In the genomic region with DNA sequence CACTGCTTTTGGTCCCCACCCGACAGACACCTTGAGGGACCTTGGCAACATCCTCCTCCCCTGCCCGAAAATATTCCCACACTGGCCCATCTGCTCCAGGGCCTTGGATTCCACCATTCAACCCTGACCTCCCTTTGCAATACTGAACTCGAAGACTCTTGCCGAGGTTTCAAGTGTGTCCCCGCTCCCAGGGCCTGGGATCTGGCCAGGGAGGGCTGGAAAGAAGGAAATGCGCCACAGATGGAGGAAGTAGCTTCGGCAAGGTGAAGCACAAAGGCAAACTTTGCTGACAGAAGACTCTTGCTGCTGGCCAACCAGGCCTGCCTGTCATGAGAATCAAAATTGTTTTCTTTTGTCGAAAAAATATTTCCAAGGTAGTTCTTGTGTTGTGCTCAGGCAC, we compare ENCODE assay signal across 10 cellular contexts.
DNase-seq lines count a peak whose midpoint lies in the region; ATAC-seq and TF ChIP-seq lines count a peak whose summit lies in the region.
"Had no signal": no experiment of that assay in that cellular context is flagged by ENCODE, and none has a peak within 500 bp of the region (broad histone marks: within the 10 kb centered on the region; RNA-seq: fewer than 3 reads in every experiment).

No MANE protein-coding gene starts in this region.

- H3K9me3 Mint-ChIP-seq in stimulated activated naive B cell treated with anti-CD40 and anti-IgM and Interleukin-4, amounts not matched to agents 10 μg/mL and 1 μg/mL and 100 μg/mL, for 72 hours: no peaks in the 10 kb centered on the region
- H3K9me3 Mint-ChIP-seq: T-helper 2 cell treated with Interferon-gamma antibody and Interleukin-4, amounts not matched to agents 5 μg/mL and 100 μg/mL, for 36 hours had no signal

- H3K27me3 ChIP-seq in HUES48 (ENCODE audit: control insufficient read depth, insufficient read depth, low read length) (no peaks in the 10 kb centered on the region), colonic mucosa (no peaks in the 10 kb centered on the region), right lobe of liver (no peaks in the 10 kb centered on the region)

- no peaks in the 10 kb centered on the region for H3K27me3 Mint-ChIP-seq in stimulated activated naive B cell treated with anti-CD40 and anti-IgM and Interleukin-4, amounts not matched to agents 10 μg/mL and 1 μg/mL and 100 μg/mL, for 72 hours

- H3K4me1 Mint-ChIP-seq in stimulated activated naive B cell treated with anti-CD40 and anti-IgM and Interleukin-4, amounts not matched to agents 10 μg/mL and 1 μg/mL and 100 μg/mL, for 72 hours: peaks cover 4 to 6% of the 10 kb centered on the region in 2 donors

- H3K36me3 Mint-ChIP-seq in stimulated activated naive B cell treated with anti-CD40 and anti-IgM and Interleukin-4, amounts not matched to agents 10 μg/mL and 1 μg/mL and 100 μg/mL, for 72 hours: no peaks in the 10 kb centered on the region

- TF ChIP-seq CTCF in colonic mucosa (IDR thresholded peaks at IDR 0.05) (no peak), right lobe of liver (IDR thresholded peaks at IDR 0.05) (no peak), GM13977 (IDR thresholded peaks at IDR 0.05; ENCODE audit: extremely low read depth, insufficient read depth, missing control alignments) (no peak)

- no peak overlapping the region for H3K4me3 ChIP-seq in HUES48 (ENCODE audit: low read depth, low read length)
- no peak overlapping the region for H3K4me3 ChIP-seq in colonic mucosa
- no peak overlapping the region for H3K4me3 ChIP-seq in right lobe of liver

- ATAC-seq in right lobe of liver (peak; percentile 5 to 20 (median 15)), HG02981 (IDR thresholded peaks at IDR 0.05; ENCODE audit: unreplicated experiment) (no peak)
- no peak for ATAC-seq in stimulated activated naive B cell treated with anti-CD40 and anti-IgM and Interleukin-4, amounts not matched to agents 10 μg/mL and 1 μg/mL and 100 μg/mL, for 72 hours (replicated peaks)

- H3K9ac ChIP-seq in HUES48 (ENCODE audit: low read depth, low read length): no peak overlapping the region
- no peak overlapping the region for H3K9ac ChIP-seq in colonic mucosa (ENCODE audit: low read depth in 2 of 2, low read length in 2 of 2)

- no peak overlapping the region for H3K4me3 Mint-ChIP-seq in stimulated activated naive B cell treated with anti-CD40 and anti-IgM and Interleukin-4, amounts not matched to agents 10 μg/mL and 1 μg/mL and 100 μg/mL, for 72 hours
- H3K4me3 Mint-ChIP-seq: T-helper 2 cell treated with Interferon-gamma antibody and Interleukin-4, amounts not matched to agents 5 μg/mL and 100 μg/mL, for 36 hours had no signal

- H3K27ac ChIP-seq in HUES48 (ENCODE audit: low read depth, low read length) (peak overlapping the region; percentile 51), colonic mucosa (peak overlapping the region; percentile 73), right lobe of liver (peak overlapping the region; percentile 10 to 40 (median 29))

- H3K36me3 ChIP-seq in HUES48 (ENCODE audit: control insufficient read depth, insufficient read depth, low read length) (no peaks in the 10 kb centered on the region), colonic mucosa (no peaks in the 10 kb centered on the region), right lobe of liver (no peaks in the 10 kb centered on the region)

- intact Hi-C loops in colonic mucosa (cut with DNase I): no loop called here
- intact Hi-C loops in right lobe of liver (cut with DNase I): no loop called here

- in situ Hi-C loops in GM13977 (cut with MboI; ENCODE audit: low pct_unique_long_range_greater_than_20kb, low sequenced_read_pairs, unreplicated experiment): no loop called here

- H3K9me3 ChIP-seq in HUES48 (ENCODE audit: control insufficient read depth, insufficient read depth, low read length) (no peaks in the 10 kb centered on the region), colonic mucosa (no peaks in the 10 kb centered on the region), right lobe of liver (no peaks in the 10 kb centered on the region)

- H3K4me1 ChIP-seq in HUES48 (ENCODE audit: control insufficient read depth, insufficient read depth, low read length): peaks cover 19% of the 10 kb centered on the region
- H3K4me1 ChIP-seq in colonic mucosa: no peaks in the 10 kb centered on the region
- H3K4me1 ChIP-seq in right lobe of liver: peaks cover 0 to 5% (median 0%) of the 10 kb centered on the region in 4 donors

- DNase-seq in colonic mucosa (no peak), right lobe of liver (no peak), OCI-M2 (lab: John Stamatoyannopoulos, UW; ENCODE audit: unreplicated experiment) (no peak), NAMALWA (ENCODE audit: low spot score) (no peak), GM13977 (ENCODE audit: low spot score) (no peak)
- DNase-seq in stimulated activated naive B cell treated with anti-CD40 and anti-IgM and Interleukin-4, amounts not matched to agents 10 μg/mL and 1 μg/mL and 100 μg/mL, for 72 hours: no peak
- DNase-seq: NCI-H2171 had no signal

- no peak for TF ChIP-seq POLR2A in right lobe of liver (IDR thresholded peaks at IDR 0.05)

- 61% methylated on average over 5 of the region's 8 CpGs for WGBS in right lobe of liver (ENCODE audit: insufficient coverage, low coverage, low lambda C conversion rate, missing lambda C conversion rate)

- peak overlapping the region; percentile 1 for H3K27ac Mint-ChIP-seq in stimulated activated naive B cell treated with anti-CD40 and anti-IgM and Interleukin-4, amounts not matched to agents 10 μg/mL and 1 μg/mL and 100 μg/mL, for 72 hours
- H3K27ac Mint-ChIP-seq: T-helper 2 cell treated with Interferon-gamma antibody and Interleukin-4, amounts not matched to agents 5 μg/mL and 100 μg/mL, for 36 hours had no signal

Comparison
In these comparisons a context has a peak if more than half of its experiments do, and no peak if none do; other contexts are left out.
1. ATAC-seq: peak in right lobe of liver (4 of 4); none in stimulated activated naive B cell treated with anti-CD40 and anti-IgM and Interleukin-4, amounts not matched to agents 10 μg/mL and 1 μg/mL and 100 μg/mL, for 72 hours (0 of 2) and HG02981 (single experiment).
2. Peak in every context shown above with its lines, with median percentiles within 50 percentile points of each other: H3K27ac ChIP-seq.